Comparison of ENCODE assay signal across 23 cellular contexts in the genomic region with DNA sequence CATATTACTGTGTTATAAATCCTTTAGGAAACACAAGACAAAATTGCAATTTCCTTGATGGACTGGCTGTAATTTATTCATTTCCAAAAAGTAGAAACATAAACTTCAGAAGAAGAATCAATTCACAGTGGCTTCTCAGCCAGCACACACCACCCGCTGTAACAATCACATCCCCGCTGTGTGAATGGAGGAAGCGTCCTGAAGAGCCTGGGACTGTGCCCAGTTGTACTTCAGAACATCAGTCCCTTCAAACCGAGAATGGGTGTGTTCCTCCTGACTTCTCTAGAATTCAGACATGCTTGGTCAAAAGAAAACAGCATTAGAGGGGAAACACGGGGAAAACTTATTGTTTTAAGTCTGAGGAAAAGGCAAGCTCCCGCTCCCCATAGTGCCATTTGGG. TPM values are rescaled to one million over a fixed set of nuclear protein-coding genes. Genes with fewer than 3 reads are reported as not detected.
DNase-seq lines count a peak whose midpoint lies in the region; ATAC-seq, FAIRE-seq and TF ChIP-seq lines count a peak whose summit lies in the region.
"Had no signal": no experiment of that assay in that cellular context is flagged by ENCODE, and none has a peak within 500 bp of the region (broad histone marks: within the 10 kb centered on the region; RNA-seq: fewer than 3 reads in every experiment).

No MANE protein-coding gene starts in this region.

- H3K9me3 ChIP-seq in liver (ENCODE audit: control insufficient read depth in 4 of 4, low read length in 3 of 4) (no peaks in the 10 kb centered on the region), HepG2 (ENCODE audit: low read length) (no peaks in the 10 kb centered on the region), thymus (ENCODE audit: control insufficient read depth) (no peaks in the 10 kb centered on the region)
- H3K9me3 ChIP-seq: body of pancreas, lower lobe of right lung, suprapubic skin had no signal

- 78% methylated on average over 6 of the region's 6 CpGs for WGBS in liver
- 33% methylated on average over 6 of the region's 6 CpGs for WGBS in HepG2 (ENCODE audit: low lambda C conversion rate)
- WGBS in thymus: 97% methylated on average over 6 of the region's 6 CpGs

- TF ChIP-seq RAD21 in liver (IDR thresholded peaks at IDR 0.05) (no peak), HepG2 (CRISPR knock-in tag; IDR thresholded peaks at IDR 0.05) (no peak)

- ATAC-seq in HepG2 (no peak), GM23338 (no peak), SK-N-SH treated with all-trans-retinoic acid at 6 μM for 48 hours (no peak), GM18867 (IDR thresholded peaks at IDR 0.05; ENCODE audit: unreplicated experiment) (no peak)
- ATAC-seq: Right ventricle myocardium inferior had no signal

- H3K4me1 ChIP-seq in liver (ENCODE audit: control insufficient read depth in 4 of 4, insufficient read depth in 4 of 4, low read length in 3 of 4) (peaks cover 0 to 21% (median 13%) of the 10 kb centered on the region in 4 donors), HepG2 (ENCODE audit: insufficient read depth, low read length) (no peaks in the 10 kb centered on the region), GM23338 (ENCODE audit: insufficient read depth) (no peaks in the 10 kb centered on the region), thymus (ENCODE audit: control insufficient read depth, insufficient read depth, low read length) (peaks cover 29% of the 10 kb centered on the region)
- H3K4me1 ChIP-seq: body of pancreas, Caco-2, lower lobe of right lung, suprapubic skin had no signal

- H4K20me1 ChIP-seq in HepG2 (ENCODE audit: insufficient read depth, low read length): no peaks in the 10 kb centered on the region
- no peaks in the 10 kb centered on the region for H4K20me1 ChIP-seq in GM23338 (replicated peaks; ENCODE audit: insufficient read depth)

- DNase-seq in HepG2 (ENCODE audit: low spot score) (no peak), GM23338 (ENCODE audit: low spot score) (no peak), NCI-H524 treated with DMSO at 0.1 percent for 48 hours (lab: John Stamatoyannopoulos, UW) (no peak)
- DNase-seq: activated naive CD4-positive, alpha-beta T cell treated with anti-CD3 and anti-CD28 coated beads, Interleukin-2, amount 50 U/mL, for 16 hours; body of pancreas; Caco-2; hippocampal formation; lower lobe of right lung; NCI-H1417; NCI-H524; nucleus accumbens; spleen had no signal

- no peak for TF ChIP-seq CTCF in liver (IDR thresholded peaks at IDR 0.05; ENCODE audit: low read depth, low read length, missing input control)
- no peak for TF ChIP-seq CTCF in HepG2 (CRISPR knock-in tag; IDR thresholded peaks at IDR 0.05)
- no peak for TF ChIP-seq CTCF in GM23338 (conservative IDR thresholded peaks at IDR 0.05; ENCODE audit: low read depth in 2 of 2)

- no peaks in the 10 kb centered on the region for H3K27me3 Mint-ChIP-seq in GM23338 (ENCODE audit: insufficient read depth, low read depth, poor library complexity)
- H3K27me3 Mint-ChIP-seq in activated naive CD8-positive, alpha-beta T cell: no peaks in the 10 kb centered on the region

- no peaks in the 10 kb centered on the region for H3K36me3 Mint-ChIP-seq in GM23338 (ENCODE audit: low read depth)
- H3K36me3 Mint-ChIP-seq in activated naive CD8-positive, alpha-beta T cell: peaks cover 31% of the 10 kb centered on the region

- no peak for TF ChIP-seq EP300 in HepG2 (IDR thresholded peaks at IDR 0.05; ENCODE audit: low read depth in 2 of 2, low read length in 2 of 2)
- TF ChIP-seq EP300 in HepG2 (CRISPR knock-in tag; IDR thresholded peaks at IDR 0.05; ENCODE audit: borderline replicate concordance): no peak

- H3K79me2 ChIP-seq in HepG2 (ENCODE audit: insufficient read depth, low read length) (no peaks in the 10 kb centered on the region), GM23338 (replicated peaks; ENCODE audit: insufficient read depth) (no peaks in the 10 kb centered on the region)

- H3K4me1 Mint-ChIP-seq in GM23338: peaks cover 9% of the 10 kb centered on the region; the same call in 2 of the 3 replicates
- peaks cover 40% of the 10 kb centered on the region for H3K4me1 Mint-ChIP-seq in activated naive CD8-positive, alpha-beta T cell (ENCODE audit: low read depth)

- intact Hi-C loops in HepG2 (cut with micrococcal nuclease; ENCODE audit: unreplicated experiment): no loop called here

- no peak overlapping the region for H3K4me2 ChIP-seq in HepG2 (ENCODE audit: low read depth, low read length)
- H3K4me2 ChIP-seq in GM23338: no peak overlapping the region

- H3K27ac ChIP-seq in liver (ENCODE audit: low read depth in 1 of 2, low read length in 2 of 2) (peak overlapping the region in 1 of 2 donors; percentile 72), HepG2 (ENCODE audit: extremely low read length, insufficient read depth, low read length) (no peak overlapping the region), GM23338 (ENCODE audit: low read depth) (no peak overlapping the region), thymus (ENCODE audit: low read depth) (peak overlapping the region; percentile 53)
- H3K27ac ChIP-seq: body of pancreas, lower lobe of right lung, suprapubic skin had no signal

- no peaks in the 10 kb centered on the region for H3K9me2 ChIP-seq in GM23338 (ENCODE audit: insufficient read depth)

- H3K9me3 Mint-ChIP-seq in GM23338: peaks cover 5% of the 10 kb centered on the region; the same call in 1 of the 3 replicates
- peaks cover 8% of the 10 kb centered on the region for H3K9me3 Mint-ChIP-seq in activated naive CD8-positive, alpha-beta T cell (ENCODE audit: low read depth)

- H3K27me3 ChIP-seq in liver (ENCODE audit: control insufficient read depth in 4 of 4, insufficient read depth in 4 of 4, low read length in 3 of 4): peaks cover 0 to 2% (median 0%) of the 10 kb centered on the region in 4 donors
- peaks cover 0 to 5% of the 10 kb centered on the region in 2 experiments; a peak in 2 of 5 replicates for H3K27me3 ChIP-seq in HepG2 (ENCODE audit: control insufficient read depth in 1 of 2, insufficient read depth in 2 of 2, low read length in 2 of 2)
- H3K27me3 ChIP-seq in GM23338 (ENCODE audit: insufficient read depth): no peaks in the 10 kb centered on the region
- H3K27me3 ChIP-seq in thymus (ENCODE audit: control insufficient read depth, insufficient read depth): no peaks in the 10 kb centered on the region
- H3K27me3 ChIP-seq: body of pancreas, spleen had no signal

- TF ChIP-seq POLR2A in HepG2 (IDR thresholded peaks at IDR 0.05; ENCODE audit: insufficient read depth in 1 of 2, low read depth in 2 of 2, low read length in 2 of 2): no peak

- POLR2A ChIA-PET in HepG2 (lab: Yijun Ruan, JAX): no interaction called here

- H3F3A ChIP-seq in GM23338 (replicated peaks; ENCODE audit: low read depth): no peaks in the 10 kb centered on the region

- FAIRE-seq in HepG2 (lab: Jason Lieb, UNC): no peak
- FAIRE-seq: islet of Langerhans had no signal

- no peak overlapping the region for H3K27ac Mint-ChIP-seq in GM23338
- peak overlapping the region; percentile 88 for H3K27ac Mint-ChIP-seq in activated naive CD8-positive, alpha-beta T cell
- H3K27ac Mint-ChIP-seq: WTC11 had no signal

- H3K36me3 ChIP-seq in liver (ENCODE audit: control insufficient read depth in 4 of 4, insufficient read depth in 3 of 4, low read depth in 1 of 4, low read length in 3 of 4): no peaks in the 10 kb centered on the region
- no peaks in the 10 kb centered on the region for H3K36me3 ChIP-seq in HepG2 (replicated peaks in 1 of 2; ENCODE audit: control insufficient read depth in 1 of 2, insufficient read depth in 2 of 2, low read length in 2 of 2)
- H3K36me3 ChIP-seq in GM23338 (ENCODE audit: insufficient read depth): no peaks in the 10 kb centered on the region
- H3K36me3 ChIP-seq in thymus (ENCODE audit: control insufficient read depth, insufficient read depth): peaks cover 50% of the 10 kb centered on the region
- H3K36me3 ChIP-seq: lower lobe of right lung, suprapubic skin had no signal

- in situ Hi-C loops in HepG2 (cut with HindIII; ENCODE audit: extremely low pct_ligation_motif_present, low pct_unique_long_range_greater_than_20kb): loop anchor here (5.0 kb wide), 2 partner anchors 116 to 181 kb away; no protein-coding TSS in a partner anchor

- CTCF ChIA-PET in HepG2 (lab: Yijun Ruan, JAX; ENCODE audit: low intra/inter-chr PET ratio, low total read pairs): interaction anchor here (2.4 to 3.3 kb wide), 2 partner anchors 113 to 179 kb away, joined by 21 to 37 read pairs; no protein-coding TSS in a partner anchor

- BruUV-seq in HepG2 (replicated peaks; lab: Mats Ljungman, UMichigan): no TSS peak

- no peak overlapping the region for H3K4me3 Mint-ChIP-seq in GM23338
- no peak overlapping the region for H3K4me3 Mint-ChIP-seq in activated naive CD8-positive, alpha-beta T cell
- H3K4me3 Mint-ChIP-seq: WTC11 had no signal

- H3K4me3 ChIP-seq in liver (ENCODE audit: low read depth in 1 of 3, low read length in 3 of 3): no peak overlapping the region
- H3K4me3 ChIP-seq in HepG2 (replicated peaks in 1 of 3; ENCODE audit: insufficient read depth in 1 of 3, low read depth in 2 of 3, low read length in 3 of 3): no peak overlapping the region
- H3K4me3 ChIP-seq in GM23338: no peak overlapping the region
- H3K4me3 ChIP-seq in thymus (ENCODE audit: low read length): no peak overlapping the region
- H3K4me3 ChIP-seq: body of pancreas, lower lobe of right lung, spleen, suprapubic skin had no signal

- no peak overlapping the region for H2AFZ ChIP-seq in HepG2 (ENCODE audit: low read length)
- H2AFZ ChIP-seq in GM23338: peak overlapping the region; percentile 80

- H3K9ac ChIP-seq in liver (ENCODE audit: low read depth in 1 of 2, low read length in 2 of 2) (no peak overlapping the region), HepG2 (ENCODE audit: insufficient read depth, low read depth, low read length) (no peak overlapping the region)

RNA-seq across cellular contexts. Expression of gene CD84, which starts 28.8 kb away (rescaled TPM):
- 1 to 10 TPM; 5.8 to 8.8 TPM for total RNA-seq in liver
- polyA plus RNA-seq in liver: 1 to 10 TPM; 2.1 to 3.0 TPM
- not detected in 2 replicates for total RNA-seq in HepG2 (2016; rRNA removed; fragmentation: Illumina TruSeq; extraction: Trizol)
- total RNA-seq in HepG2 (2016; cell fraction: cytosol; rRNA removed; fragmentation: Illumina TruSeq; extraction: Trizol; ENCODE audit: low read depth): not detected in 2 replicates
- not detected in 2 replicates for total RNA-seq in HepG2 (2016; cell fraction: insoluble cytoplasmic fraction; rRNA removed; fragmentation: Illumina TruSeq; extraction: Trizol)
- total RNA-seq in HepG2 (2016; cell fraction: membrane; rRNA removed; fragmentation: Illumina TruSeq; extraction: Trizol): not detected in 2 replicates
- not detected in 2 replicates for total RNA-seq in HepG2 (2016; cell fraction: nucleus; rRNA removed; fragmentation: Illumina TruSeq; extraction: Trizol)
- polyA plus RNA-seq in HepG2 (2011; rRNA removed): not detected in 2 replicates
- polyA plus RNA-seq in HepG2 (2011; cell fraction: cytosol; rRNA removed): not detected in 2 replicates
- not detected in 2 replicates for polyA plus RNA-seq in HepG2 (2011; cell fraction: nucleus; rRNA removed)
- polyA plus RNA-seq in HepG2 (2012): not detected in 2 replicates
- not detected in 2 replicates for polyA plus RNA-seq in HepG2 (2016; cell fraction: cytosol; fragmentation: Illumina TruSeq; extraction: Trizol; ENCODE audit: low read depth)
- polyA plus RNA-seq in HepG2 (2016; cell fraction: insoluble cytoplasmic fraction; fragmentation: Illumina TruSeq; extraction: Trizol; ENCODE audit: low read depth): not detected in 2 replicates
- polyA plus RNA-seq in HepG2 (2016; cell fraction: membrane; fragmentation: Illumina TruSeq; extraction: Trizol; ENCODE audit: low read depth): not detected in 2 replicates
- polyA plus RNA-seq in HepG2 (2016; cell fraction: nucleus; fragmentation: Illumina TruSeq; extraction: Trizol; ENCODE audit: insufficient read depth, low read depth): not detected in 2 replicates
- polyA minus RNA-seq in HepG2 (2011; rRNA and poly(A)+ RNA removed; ENCODE audit: low replicate concordance): not detected in 2 replicates
- not detected in 2 replicates for polyA minus RNA-seq in HepG2 (2011; cell fraction: cytosol; rRNA and poly(A)+ RNA removed)
- polyA minus RNA-seq in HepG2 (2011; cell fraction: nucleus; rRNA and poly(A)+ RNA removed): not detected in 2 replicates
- total RNA-seq in GM23338 (2014; rRNA removed; shearing (Covaris generic)): under 0.01 TPM in 1 of 2 replicates, not detected in the other
- polyA plus RNA-seq in GM23338 (2016; fragmentation: Nextera tagmentation; extraction: Ambion mirVana): not detected in 2 replicates
- 5.9 TPM for polyA plus RNA-seq in thymus
- total RNA-seq: Caco-2, H4, renal cortical epithelial cell had no signal

RNA-seq across cellular contexts. Expression of gene SLAMF1, which starts 38.8 kb away (rescaled TPM):
- total RNA-seq in liver: 1 to 10 TPM in 1 of 2 donors, under 1 TPM in 1; 0.09 to 1.1 TPM
- polyA plus RNA-seq in liver: under 1 TPM; 0.13 to 0.21 TPM
- not detected in 2 replicates for total RNA-seq in HepG2 (2016; rRNA removed; fragmentation: Illumina TruSeq; extraction: Trizol)
- not detected in 2 replicates for total RNA-seq in HepG2 (2016; cell fraction: cytosol; rRNA removed; fragmentation: Illumina TruSeq; extraction: Trizol; ENCODE audit: low read depth)
- not detected in 2 replicates for total RNA-seq in HepG2 (2016; cell fraction: insoluble cytoplasmic fraction; rRNA removed; fragmentation: Illumina TruSeq; extraction: Trizol)
- not detected in 2 replicates for total RNA-seq in HepG2 (2016; cell fraction: membrane; rRNA removed; fragmentation: Illumina TruSeq; extraction: Trizol)
- not detected in 2 replicates for total RNA-seq in HepG2 (2016; cell fraction: nucleus; rRNA removed; fragmentation: Illumina TruSeq; extraction: Trizol)
- not detected in 2 replicates for polyA plus RNA-seq in HepG2 (2011; rRNA removed)
- not detected in 2 replicates for polyA plus RNA-seq in HepG2 (2011; cell fraction: cytosol; rRNA removed)
- polyA plus RNA-seq in HepG2 (2011; cell fraction: nucleus; rRNA removed): 0.11 and 0.21 TPM in 2 replicates
- not detected in 2 replicates for polyA plus RNA-seq in HepG2 (2012)
- not detected in 2 replicates for polyA plus RNA-seq in HepG2 (2016; cell fraction: cytosol; fragmentation: Illumina TruSeq; extraction: Trizol; ENCODE audit: low read depth)
- not detected in 2 replicates for polyA plus RNA-seq in HepG2 (2016; cell fraction: insoluble cytoplasmic fraction; fragmentation: Illumina TruSeq; extraction: Trizol; ENCODE audit: low read depth)
- polyA plus RNA-seq in HepG2 (2016; cell fraction: membrane; fragmentation: Illumina TruSeq; extraction: Trizol; ENCODE audit: low read depth): not detected in 2 replicates
- not detected in 2 replicates for polyA plus RNA-seq in HepG2 (2016; cell fraction: nucleus; fragmentation: Illumina TruSeq; extraction: Trizol; ENCODE audit: insufficient read depth, low read depth)
- not detected in 2 replicates for polyA minus RNA-seq in HepG2 (2011; rRNA and poly(A)+ RNA removed; ENCODE audit: low replicate concordance)
- polyA minus RNA-seq in HepG2 (2011; cell fraction: cytosol; rRNA and poly(A)+ RNA removed): not detected in 2 replicates
- polyA minus RNA-seq in HepG2 (2011; cell fraction: nucleus; rRNA and poly(A)+ RNA removed): not detected in 2 replicates
- total RNA-seq in GM23338 (2014; rRNA removed; shearing (Covaris generic)): not detected in 2 replicates
- polyA plus RNA-seq in GM23338 (2016; fragmentation: Nextera tagmentation; extraction: Ambion mirVana): not detected in 2 replicates
- 115 TPM for polyA plus RNA-seq in thymus
- total RNA-seq: body of pancreas, Caco-2, H4, renal cortical epithelial cell, suprapubic skin had no signal

Comparison
In these comparisons a context has a peak if more than half of its experiments do, and no peak if none do; other contexts are left out.
1. RNA of gene SLAMF1, which starts 38.8 kb away (polyA plus RNA-seq): 115 TPM in thymus (single experiment); 0.13 to 0.21 TPM in liver, 0.11 to 0.21 TPM in HepG2 and not detected in GM23338; every median in the first group is over 10 times any median in the second.